ENCODE assay signal across 8 cellular contexts in the genomic region with DNA sequence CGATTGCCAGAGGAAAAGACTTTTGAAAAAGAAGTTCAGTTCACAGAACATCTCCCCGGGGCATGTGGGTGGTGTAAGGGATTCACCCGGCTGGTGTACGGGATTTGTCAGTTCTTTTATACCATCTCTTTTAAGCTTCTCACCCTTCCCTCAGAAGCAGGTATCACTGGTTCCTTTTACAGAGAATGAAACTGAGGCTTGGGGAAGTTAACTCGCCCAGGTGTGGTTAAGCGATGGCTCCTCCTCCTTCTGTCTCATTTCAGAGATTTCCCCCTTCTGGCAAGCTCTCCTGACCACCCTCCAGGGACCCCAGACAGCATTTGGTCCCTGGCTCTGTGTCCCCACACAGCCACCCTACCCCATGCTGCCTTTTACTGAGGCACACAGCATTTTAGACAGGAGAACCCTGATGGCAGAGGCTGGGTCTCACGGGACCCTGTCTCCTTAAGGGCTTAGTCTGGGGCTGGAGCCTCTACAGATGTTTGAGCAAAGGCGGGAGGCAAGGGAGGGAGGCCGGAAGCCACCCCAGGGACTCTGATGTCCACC. TPM values are rescaled to one million over a fixed set of nuclear protein-coding genes. Genes with fewer than 3 reads are reported as not detected.
DNase-seq lines count a peak whose midpoint lies in the region; ATAC-seq and TF ChIP-seq lines count a peak whose summit lies in the region.

No MANE protein-coding gene starts in this region.

- intact Hi-C loops in heart right ventricle (cut with DNase I) = loop anchor here in 2 of 10 donors (5.0 kb wide), 2 partner anchors 39 to 44 kb away; no protein-coding TSS in a partner anchor
- intact Hi-C loops in Right ventricle myocardium superior (cut with DNase I) = no loop called here

- H3K9me2 ChIP-seq in Karpas-422 (replicated peaks; ENCODE audit: insufficient read depth, low read length) = no peaks in the 10 kb centered on the region

- H3K4me1 ChIP-seq in heart right ventricle = peaks cover 7 to 88% (median 48%) of the 10 kb centered on the region in 9 donors
- peaks cover 95% of the 10 kb centered on the region for H3K4me1 ChIP-seq in Karpas-422 (ENCODE audit: low read length)

- TF ChIP-seq CTCF in heart right ventricle (IDR thresholded peaks at IDR 0.05) = no peak

- H3K4me3 Mint-ChIP-seq in activated naive CD8-positive, alpha-beta T cell treated with anti-CD3 and anti-CD28 coated beads, Interleukin-2, amount 50 U/mL, for 24 hours = peak overlapping the region; percentile 77

- peak overlapping the region; percentile 91 for H3K4me2 ChIP-seq in Karpas-422 (ENCODE audit: low read depth, low read length, poor library complexity, severe bottlenecking)

- peak overlapping the region in 1 of 10 donors; percentile 41 for H3K4me3 ChIP-seq in heart right ventricle
- peak overlapping the region; percentile 71 for H3K4me3 ChIP-seq in Karpas-422 (ENCODE audit: low read length)
- H3K4me3 ChIP-seq in skin epidermis = peak overlapping the region in 6 of 7 experiments; percentile 1 to 21 (median 4)

- H3K9me3 Mint-ChIP-seq in activated naive CD8-positive, alpha-beta T cell treated with anti-CD3 and anti-CD28 coated beads, Interleukin-2, amount 50 U/mL, for 24 hours = no peaks in the 10 kb centered on the region

- H2AFZ ChIP-seq in Karpas-422 (ENCODE audit: low read length) = no peak overlapping the region

- H3K27me3 ChIP-seq in heart right ventricle (no peaks in the 10 kb centered on the region), Karpas-422 (ENCODE audit: low read length) (no peaks in the 10 kb centered on the region)

- H3K36me3 Mint-ChIP-seq in activated naive CD8-positive, alpha-beta T cell treated with anti-CD3 and anti-CD28 coated beads, Interleukin-2, amount 50 U/mL, for 24 hours (ENCODE audit: low read depth) = peaks cover 22% of the 10 kb centered on the region

- peaks cover 46% of the 10 kb centered on the region for H3K79me2 ChIP-seq in Karpas-422 (ENCODE audit: low read length)

- DNase-seq in heart right ventricle (no peak), Right ventricle myocardium superior (no peak), Karpas-422 (peak; percentile 95), H4 (ENCODE audit: low spot score) (no peak), NCI-H2081 (lab: John Stamatoyannopoulos, UW) (no peak)
- peak; percentile 72 for DNase-seq in activated naive CD8-positive, alpha-beta T cell treated with anti-CD3 and anti-CD28 coated beads, Interleukin-2, amount 50 U/mL, for 24 hours

- H3K27ac ChIP-seq in heart right ventricle (peak overlapping the region; percentile 36 to 92 (median 74)), Karpas-422 (ENCODE audit: low read length) (peak overlapping the region; percentile 98), skin epidermis (peak overlapping the region in 20 of 21 experiments; percentile 50 to 95 (median 80))

- H3K27me3 Mint-ChIP-seq in activated naive CD8-positive, alpha-beta T cell treated with anti-CD3 and anti-CD28 coated beads, Interleukin-2, amount 50 U/mL, for 24 hours = no peaks in the 10 kb centered on the region

- H3K9ac ChIP-seq in Karpas-422 (ENCODE audit: low read length) = peak overlapping the region; percentile 85

- peak overlapping the region; percentile 99 for H3K27ac Mint-ChIP-seq in activated naive CD8-positive, alpha-beta T cell treated with anti-CD3 and anti-CD28 coated beads, Interleukin-2, amount 50 U/mL, for 24 hours

- H3K36me3 ChIP-seq in heart right ventricle (no peaks in the 10 kb centered on the region), Karpas-422 (ENCODE audit: insufficient read depth, low read length) (no peaks in the 10 kb centered on the region)

- WGBS in heart right ventricle, 2 donors = 64 to 71% methylated on average over 9 of the region's 9 CpGs

- peak in 6 of 8 donors; percentile 11 to 60 (median 28) for ATAC-seq in heart right ventricle
- no peak for ATAC-seq in Right ventricle myocardium superior (ENCODE audit: poor library complexity)
- peak; percentile 16 for ATAC-seq in activated naive CD8-positive, alpha-beta T cell treated with anti-CD3 and anti-CD28 coated beads, Interleukin-2, amount 50 U/mL, for 24 hours
- ATAC-seq in SK-N-SH treated with all-trans-retinoic acid at 6 μM for 48 hours = no peak

- no peaks in the 10 kb centered on the region for H3K9me3 ChIP-seq in heart right ventricle
- no peaks in the 10 kb centered on the region for H3K9me3 ChIP-seq in Karpas-422 (ENCODE audit: low read length)

- H4K20me1 ChIP-seq in Karpas-422 (ENCODE audit: insufficient read depth, low read depth, low read length) = no peaks in the 10 kb centered on the region; the same call in 1 of the 2 replicates

- peaks cover 88% of the 10 kb centered on the region for H3K4me1 Mint-ChIP-seq in activated naive CD8-positive, alpha-beta T cell treated with anti-CD3 and anti-CD28 coated beads, Interleukin-2, amount 50 U/mL, for 24 hours

TF ChIP-seq in SK-N-SH treated with all-trans-retinoic acid at 6 μM for 48 hours, 23 proteins besides CTCF, POLR2A, EP300 and RAD21:
- no peak for TF ChIP-seq RARB (CRISPR knock-in tag; IDR thresholded peaks at IDR 0.05)
- TF ChIP-seq ZFP3 (CRISPR knock-in tag; IDR thresholded peaks at IDR 0.05) = no peak
- TF ChIP-seq ZNF565 (CRISPR knock-in tag; conservative IDR thresholded peaks at IDR 0.05; ENCODE audit: low read depth) = no peak
- TF ChIP-seq, protein P1, sequence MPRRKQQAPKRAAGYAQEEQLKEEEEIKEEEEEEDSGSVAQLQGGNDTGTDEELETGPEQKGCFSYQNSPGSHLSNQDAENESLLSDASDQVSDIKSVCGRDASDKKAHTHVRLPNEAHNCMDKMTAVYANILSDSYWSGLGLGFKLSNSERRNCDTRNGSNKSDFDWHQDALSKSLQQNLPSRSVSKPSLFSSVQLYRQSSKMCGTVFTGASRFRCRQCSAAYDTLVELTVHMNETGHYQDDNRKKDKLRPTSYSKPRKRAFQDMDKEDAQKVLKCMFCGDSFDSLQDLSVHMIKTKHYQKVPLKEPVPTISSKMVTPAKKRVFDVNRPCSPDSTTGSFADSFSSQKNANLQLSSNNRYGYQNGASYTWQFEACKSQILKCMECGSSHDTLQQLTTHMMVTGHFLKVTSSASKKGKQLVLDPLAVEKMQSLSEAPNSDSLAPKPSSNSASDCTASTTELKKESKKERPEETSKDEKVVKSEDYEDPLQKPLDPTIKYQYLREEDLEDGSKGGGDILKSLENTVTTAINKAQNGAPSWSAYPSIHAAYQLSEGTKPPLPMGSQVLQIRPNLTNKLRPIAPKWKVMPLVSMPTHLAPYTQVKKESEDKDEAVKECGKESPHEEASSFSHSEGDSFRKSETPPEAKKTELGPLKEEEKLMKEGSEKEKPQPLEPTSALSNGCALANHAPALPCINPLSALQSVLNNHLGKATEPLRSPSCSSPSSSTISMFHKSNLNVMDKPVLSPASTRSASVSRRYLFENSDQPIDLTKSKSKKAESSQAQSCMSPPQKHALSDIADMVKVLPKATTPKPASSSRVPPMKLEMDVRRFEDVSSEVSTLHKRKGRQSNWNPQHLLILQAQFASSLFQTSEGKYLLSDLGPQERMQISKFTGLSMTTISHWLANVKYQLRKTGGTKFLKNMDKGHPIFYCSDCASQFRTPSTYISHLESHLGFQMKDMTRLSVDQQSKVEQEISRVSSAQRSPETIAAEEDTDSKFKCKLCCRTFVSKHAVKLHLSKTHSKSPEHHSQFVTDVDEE (CRISPR knock-in tag; IDR thresholded peaks at IDR 0.05) = no peak
- no peak for TF ChIP-seq ISL1 (CRISPR knock-in tag; IDR thresholded peaks at IDR 0.05)
- no peak for TF ChIP-seq CSDC2 (CRISPR knock-in tag; IDR thresholded peaks at IDR 0.05)
- no peak for TF ChIP-seq OSR1 (CRISPR knock-in tag; IDR thresholded peaks at IDR 0.05)
- TF ChIP-seq, protein P2, sequence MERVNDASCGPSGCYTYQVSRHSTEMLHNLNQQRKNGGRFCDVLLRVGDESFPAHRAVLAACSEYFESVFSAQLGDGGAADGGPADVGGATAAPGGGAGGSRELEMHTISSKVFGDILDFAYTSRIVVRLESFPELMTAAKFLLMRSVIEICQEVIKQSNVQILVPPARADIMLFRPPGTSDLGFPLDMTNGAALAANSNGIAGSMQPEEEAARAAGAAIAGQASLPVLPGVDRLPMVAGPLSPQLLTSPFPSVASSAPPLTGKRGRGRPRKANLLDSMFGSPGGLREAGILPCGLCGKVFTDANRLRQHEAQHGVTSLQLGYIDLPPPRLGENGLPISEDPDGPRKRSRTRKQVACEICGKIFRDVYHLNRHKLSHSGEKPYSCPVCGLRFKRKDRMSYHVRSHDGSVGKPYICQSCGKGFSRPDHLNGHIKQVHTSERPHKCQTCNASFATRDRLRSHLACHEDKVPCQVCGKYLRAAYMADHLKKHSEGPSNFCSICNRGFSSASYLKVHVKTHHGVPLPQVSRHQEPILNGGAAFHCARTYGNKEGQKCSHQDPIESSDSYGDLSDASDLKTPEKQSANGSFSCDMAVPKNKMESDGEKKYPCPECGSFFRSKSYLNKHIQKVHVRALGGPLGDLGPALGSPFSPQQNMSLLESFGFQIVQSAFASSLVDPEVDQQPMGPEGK (CRISPR knock-in tag; IDR thresholded peaks at IDR 0.05; ENCODE audit: borderline replicate concordance) = no peak
- no peak for TF ChIP-seq ZFP30 (CRISPR knock-in tag; IDR thresholded peaks at IDR 0.05)
- no peak for TF ChIP-seq ZC3H10 (CRISPR knock-in tag; IDR thresholded peaks at IDR 0.05)
- TF ChIP-seq TOX (CRISPR knock-in tag; IDR thresholded peaks at IDR 0.05; ENCODE audit: borderline replicate concordance) = no peak
- TF ChIP-seq, protein P3, sequence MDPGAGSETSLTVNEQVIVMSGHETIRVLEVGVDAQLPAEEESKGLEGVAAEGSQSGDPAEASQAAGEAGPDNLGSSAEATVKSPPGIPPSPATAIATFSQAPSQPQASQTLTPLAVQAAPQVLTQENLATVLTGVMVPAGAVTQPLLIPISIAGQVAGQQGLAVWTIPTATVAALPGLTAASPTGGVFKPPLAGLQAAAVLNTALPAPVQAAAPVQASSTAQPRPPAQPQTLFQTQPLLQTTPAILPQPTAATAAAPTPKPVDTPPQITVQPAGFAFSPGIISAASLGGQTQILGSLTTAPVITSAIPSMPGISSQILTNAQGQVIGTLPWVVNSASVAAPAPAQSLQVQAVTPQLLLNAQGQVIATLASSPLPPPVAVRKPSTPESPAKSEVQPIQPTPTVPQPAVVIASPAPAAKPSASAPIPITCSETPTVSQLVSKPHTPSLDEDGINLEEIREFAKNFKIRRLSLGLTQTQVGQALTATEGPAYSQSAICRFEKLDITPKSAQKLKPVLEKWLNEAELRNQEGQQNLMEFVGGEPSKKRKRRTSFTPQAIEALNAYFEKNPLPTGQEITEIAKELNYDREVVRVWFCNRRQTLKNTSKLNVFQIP (CRISPR knock-in tag; IDR thresholded peaks at IDR 0.05; ENCODE audit: borderline replicate concordance, low read depth) = no peak
- TF ChIP-seq ZNF8 (CRISPR knock-in tag; IDR thresholded peaks at IDR 0.05) = no peak
- TF ChIP-seq GLIS3 (CRISPR knock-in tag; IDR thresholded peaks at IDR 0.05) = no peak
- TF ChIP-seq SNAI2 (CRISPR knock-in tag; IDR thresholded peaks at IDR 0.05) = no peak

RNA-seq across cellular contexts. Expression of a gene that starts 2.8 kb away (rescaled TPM):
- total RNA-seq in heart right ventricle (10 to 100 TPM; 30.6 to 81.8 (median 53.1) TPM), Right ventricle myocardium superior (45.3 TPM)
- polyA plus RNA-seq in heart right ventricle = 10 to 100 TPM; 41.4 to 44.7 TPM
- total RNA-seq in Karpas-422 (2014; rRNA removed; shearing (Covaris generic); ENCODE audit: low replicate concordance) = 59.9 and 81.7 TPM in 2 replicates
- 55.2 and 64.7 TPM in 2 replicates for total RNA-seq in H4 (2014; rRNA removed; shearing (Covaris generic))

Comparison
In these comparisons a context has a peak if more than half of its experiments do, and no peak if none do; other contexts are left out.
1. ATAC-seq: peak in heart right ventricle (6 of 8) and activated naive CD8-positive, alpha-beta T cell treated with anti-CD3 and anti-CD28 coated beads, Interleukin-2, amount 50 U/mL, for 24 hours (single experiment); none in Right ventricle myocardium superior (single experiment) and SK-N-SH treated with all-trans-retinoic acid at 6 μM for 48 hours (single experiment).
2. DNase-seq: peak in Karpas-422 (single experiment) and activated naive CD8-positive, alpha-beta T cell treated with anti-CD3 and anti-CD28 coated beads, Interleukin-2, amount 50 U/mL, for 24 hours (single experiment); none in heart right ventricle (0 of 2), Right ventricle myocardium superior (single experiment), H4 (single experiment) and NCI-H2081 (0 of 2).
3. Peak in every context shown above with its lines, with median percentiles within 50 percentile points of each other: H3K27ac ChIP-seq.